8 cellular contexts compared by ENCODE assay signal in the genomic region with DNA sequence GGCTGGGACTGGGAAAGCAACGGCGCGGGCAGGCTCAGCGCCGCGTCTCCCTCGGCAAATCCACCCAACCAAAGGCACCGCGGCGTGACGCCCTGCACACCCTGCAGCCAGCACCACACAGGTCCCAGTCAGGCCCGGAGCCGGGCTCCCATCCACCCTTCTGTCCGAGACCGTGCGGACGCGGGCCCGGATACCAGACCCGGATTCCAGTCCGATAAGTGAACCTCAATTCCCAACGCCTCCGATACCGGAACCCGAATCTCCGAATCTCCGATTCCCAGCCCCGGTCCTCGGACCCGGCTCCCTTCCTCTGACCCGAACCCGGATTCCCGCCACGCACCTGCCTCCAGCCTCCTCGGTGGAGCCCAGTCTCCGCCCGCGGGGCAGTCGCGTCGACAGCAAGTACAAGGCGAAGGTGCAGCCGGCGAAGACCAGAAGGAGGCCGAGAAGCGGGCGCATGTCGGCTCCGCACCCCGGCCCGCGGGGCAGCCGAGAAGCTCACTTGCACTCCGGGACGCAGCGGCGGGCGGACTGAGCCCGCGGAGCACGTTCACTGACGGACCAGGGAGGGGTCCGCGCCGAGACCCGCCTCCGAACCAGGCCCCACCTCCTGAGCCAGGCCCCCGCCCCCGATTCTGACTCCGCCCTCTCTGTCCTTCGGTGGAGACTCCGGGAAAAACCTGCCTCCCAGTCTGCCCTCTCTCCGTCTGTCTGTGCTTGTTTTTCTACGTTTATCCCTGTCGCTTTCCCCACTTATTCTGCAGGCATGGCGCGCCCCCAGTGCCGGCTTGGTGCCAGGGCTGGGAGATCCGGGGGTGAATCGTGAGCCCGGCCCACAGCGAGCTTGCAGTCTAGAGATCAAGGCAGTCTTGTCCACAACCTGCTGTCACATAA. TPM values are rescaled to one million over a fixed set of nuclear protein-coding genes. Genes with fewer than 3 reads are reported as not detected.
DNase-seq lines count a peak whose midpoint lies in the region; ATAC-seq, FAIRE-seq and TF ChIP-seq lines count a peak whose summit lies in the region.

Gene TMEM41A (minus strand): TSS at position 533 of the 894 bp plus-strand sequence. CDS start 74 bp downstream, at position 459.

- H3K9ac ChIP-seq in H1 (replicated peaks in 1 of 4; ENCODE audit: extremely low read depth in 1 of 4, low read depth in 3 of 4, low read length in 3 of 4) (peak within 1 kb of the TSS; percentile 84 to 93 (median 85)), mesenchymal stem cell (ENCODE audit: low read length) (peak within 1 kb of the TSS; percentile 94)

- H3K4ac ChIP-seq in H1 (replicated peaks; ENCODE audit: insufficient read length, low read depth, low read length) = no peak within 1 kb of the TSS
- H3K4ac ChIP-seq in mesenchymal stem cell (ENCODE audit: low read depth in 1 of 2, low read length in 2 of 2) = peak within 1 kb of the TSS; percentile 45 to 66

- H3K79me1 ChIP-seq in H1 (ENCODE audit: low read depth, low read length) (peaks cover 3% of the 10 kb centered on the region; the same call in 1 of the 2 replicates), mesenchymal stem cell (replicated peaks; ENCODE audit: low read length, poor library complexity, severe bottlenecking) (peaks cover 25% of the 10 kb centered on the region)

- peak within 1 kb of the TSS; percentile 46 to 75 for H3K4me2 ChIP-seq in H1 (ENCODE audit: insufficient read depth in 1 of 2, low read depth in 2 of 2, low read length in 2 of 2)
- peak within 1 kb of the TSS; percentile 69 for H3K4me2 ChIP-seq in mesenchymal stem cell (ENCODE audit: low read length, poor library complexity, severe bottlenecking)

- intact Hi-C loops in Caco-2 (cut with micrococcal nuclease; ENCODE audit: unreplicated experiment) = loop anchor here (1.0 to 5.0 kb wide), 5 partner anchors 9 to 144 kb away; partner anchors contain the start of gene SENP2

- H3K79me2 ChIP-seq in H1 (ENCODE audit: control insufficient read depth in 1 of 2, insufficient read depth in 2 of 2, low read length in 2 of 2) = peaks cover 0 to 10% of the 10 kb centered on the region in 2 experiments; a peak in 2 of 4 replicates

- H3K4me3 Mint-ChIP-seq in Caco-2 (ENCODE audit: unreplicated experiment) = peak within 1 kb of the TSS; percentile 76

- H3K4me3 ChIP-seq in Caco-2 (ENCODE audit: low read depth, low read length) (peak within 1 kb of the TSS; percentile 90), H1 (ENCODE audit: extremely low read depth in 1 of 4, insufficient read depth in 2 of 4, low read depth in 3 of 4, low read length in 4 of 4) (peak within 1 kb of the TSS; percentile 90 to 98 (median 91)), mesenchymal stem cell (ENCODE audit: insufficient read depth in 1 of 2, low read depth in 1 of 2, low read length in 2 of 2) (peak within 1 kb of the TSS; percentile 91 to 93)

- TF ChIP-seq EP300 in H1 (IDR thresholded peaks at IDR 0.05; ENCODE audit: borderline replicate concordance in 1 of 2, low read depth in 2 of 2, low read length in 2 of 2) = peak in 1 of 2 experiments; percentile 78; a peak in 1 of 3 replicates

- peak; percentile 92 for ATAC-seq in GM21367 (IDR thresholded peaks at IDR 0.05; ENCODE audit: unreplicated experiment)

- H2BK120ac ChIP-seq in H1 (replicated peaks; ENCODE audit: low read depth, low read length) (no peak within 1 kb of the TSS), mesenchymal stem cell (ENCODE audit: low read depth, low read length) (no peak within 1 kb of the TSS)

- no TSS peak for BruUV-seq in Caco-2 (replicated peaks; lab: Mats Ljungman, UMichigan)

- DNase-seq in Caco-2 = peak; percentile 94 to 96
- DNase-seq in HT1080 (ENCODE audit: low read depth) = peak; percentile 92
- DNase-seq in NOMO-1 treated with dmso at 0.1 percent for 144 hours (lab: John Stamatoyannopoulos, UW; ENCODE audit: unreplicated experiment) = peak; percentile 97
- peak; percentile 79 to 90 (median 89) for DNase-seq in activated CD8-positive, alpha-beta memory T cell treated with anti-CD3 and anti-CD28 coated beads for 48 hours (ENCODE audit: low read depth in 2 of 3, low spot score in 2 of 3)
- DNase-seq in H1 (ENCODE audit: low read depth in 1 of 2, low spot score in 2 of 2) = peak; percentile 73 to 98
- peak; percentile 90 for DNase-seq in mesenchymal stem cell
- peak; percentile 75 for DNase-seq in stimulated activated CD8-positive, alpha-beta memory T cell treated with anti-CD3 and anti-CD28 coated beads, Interleukin-12 subunit alpha, Interleukin-12 subunit beta, amount 100 ng/mL, for 24 hours (ENCODE audit: extremely low read depth)

- H2AK5ac ChIP-seq in H1 (ENCODE audit: low read depth, low read length) = no peak within 1 kb of the TSS
- no peak within 1 kb of the TSS for H2AK5ac ChIP-seq in mesenchymal stem cell (ENCODE audit: low read length, severe bottlenecking)

- CTCF ChIA-PET in Caco-2 (lab: Charles Lee) (interaction anchor here (0.5 to 0.9 kb wide), 3 partner anchors 37 to 60 kb away, joined by 3 to 7 read pairs (median 5); no protein-coding TSS in a partner anchor), H1 (lab: Charles Lee; ENCODE audit: partially characterized antibody) (interaction anchor here (1.2 to 1.4 kb wide), 3 partner anchors 41 to 77 kb away, joined by 3 to 6 read pairs (median 3); no protein-coding TSS in a partner anchor)

- H2AFZ ChIP-seq in H1 (ENCODE audit: low read length) (peak within 1 kb of the TSS; percentile 82; the same call in 1 of the 2 replicates), mesenchymal stem cell (ENCODE audit: low read depth, low read length) (peak within 1 kb of the TSS; percentile 88)

- no peak within 1 kb of the TSS for H3K14ac ChIP-seq in H1 (ENCODE audit: insufficient read length)
- H3K14ac ChIP-seq in mesenchymal stem cell (ENCODE audit: low read length in 2 of 2) = no peak within 1 kb of the TSS

- H4K5ac ChIP-seq in H1 (ENCODE audit: insufficient read length, low read depth, low read length) = peak within 1 kb of the TSS; percentile 95

- POLR2A ChIA-PET in Caco-2 (lab: Charles Lee) (interaction anchor here (0.5 to 1.3 kb wide), 6 partner anchors 10 to 157 kb away, joined by 3 to 5 read pairs (median 3); partner anchors contain the start of gene SENP2), H1 (lab: Charles Lee; ENCODE audit: partially characterized antibody) (interaction anchor here (0.6 to 1.5 kb wide), 23 partner anchors 9 to 161 kb away, joined by 3 to 9 read pairs (median 4); partner anchors contain the start of gene SENP2)

- peak within 1 kb of the TSS; percentile 66 for H3K27ac ChIP-seq in H1 (ENCODE audit: low read depth, low read length)
- H3K27ac ChIP-seq in mesenchymal stem cell (ENCODE audit: low read length, poor library complexity, severe bottlenecking) = peak within 1 kb of the TSS; percentile 71

- H3K23me2 ChIP-seq in H1 (ENCODE audit: low read depth, low read length) = peaks cover 3% of the 10 kb centered on the region

- H4K8ac ChIP-seq in H1 (ENCODE audit: extremely low read depth, insufficient read depth, low read length) (peak within 1 kb of the TSS; percentile 97), mesenchymal stem cell (ENCODE audit: low read length) (peak within 1 kb of the TSS; percentile 63)

- peak; percentile 88 to 98 for TF ChIP-seq POLR2A in H1 (IDR thresholded peaks at IDR 0.05; ENCODE audit: control extremely low read depth in 1 of 2, low read depth in 2 of 2, low read length in 2 of 2)

- H3K9me3 Mint-ChIP-seq in Caco-2 (ENCODE audit: unreplicated experiment) = no peaks in the 10 kb centered on the region

- H3K36me3 ChIP-seq in Caco-2 (ENCODE audit: control insufficient read depth, insufficient read depth, low read length) = peaks cover 4% of the 10 kb centered on the region
- peaks cover 0 to 26% (median 13%) of the 10 kb centered on the region in 4 experiments; a peak in 6 of 8 replicates for H3K36me3 ChIP-seq in H1 (ENCODE audit: control insufficient read depth in 2 of 4, insufficient read depth in 4 of 4, low read length in 3 of 4)
- peaks cover 23 to 30% of the 10 kb centered on the region in 2 experiments for H3K36me3 ChIP-seq in mesenchymal stem cell (ENCODE audit: control insufficient read depth in 1 of 2, insufficient read depth in 2 of 2, low read depth in 1 of 2, low read length in 2 of 2)

- H3K23ac ChIP-seq in H1 (ENCODE audit: insufficient read length) (no peak within 1 kb of the TSS), mesenchymal stem cell (ENCODE audit: low read length in 2 of 2) (peak within 1 kb of the TSS in 1 of 2 experiments; percentile 96)

- peak within 1 kb of the TSS; percentile 71 for H3K27ac Mint-ChIP-seq in Caco-2 (ENCODE audit: unreplicated experiment)

- 3% methylated on average over 65 of the region's 82 CpGs; no CpG with 5 or more reads in 1 of the 2 experiments for WGBS in H1 (ENCODE audit: extremely low coverage in 1 of 2, insufficient coverage in 1 of 2, insufficient read length in 1 of 2, insufficient replicate concordance in 2 of 2, low coverage in 1 of 2, low lambda C conversion rate in 2 of 2, missing lambda C conversion rate in 1 of 2), 2 experiments
- WGBS in mesenchymal stem cell = under 1% methylated on average over 82 of the region's 82 CpGs

- H3K27me3 ChIP-seq in Caco-2 (replicated peaks; ENCODE audit: control insufficient read depth, insufficient read depth, low read length) (no peaks in the 10 kb centered on the region), H1 (replicated peaks in 1 of 4; ENCODE audit: control insufficient read depth in 3 of 4, extremely low read depth in 1 of 4, insufficient read depth in 3 of 4, low read length in 3 of 4) (no peaks in the 10 kb centered on the region), mesenchymal stem cell (ENCODE audit: control insufficient read depth in 1 of 2, insufficient read depth in 1 of 2, low read length in 2 of 2) (peaks cover 3 to 7% of the 10 kb centered on the region in 2 experiments)

- H3K4me1 ChIP-seq in Caco-2 = peaks cover 14% of the 10 kb centered on the region
- no peaks in the 10 kb centered on the region for H3K4me1 ChIP-seq in H1 (replicated peaks in 1 of 4; ENCODE audit: control insufficient read depth in 3 of 4, insufficient read depth in 4 of 4, low read length in 3 of 4)
- H3K4me1 ChIP-seq in mesenchymal stem cell (ENCODE audit: control insufficient read depth, insufficient read depth, low read depth, low read length) = peaks cover 4% of the 10 kb centered on the region

- H3K56ac ChIP-seq in H1 (replicated peaks; ENCODE audit: insufficient read length, low read depth, low read length) = peak within 1 kb of the TSS; percentile 61

- H3K36me3 Mint-ChIP-seq in Caco-2 (ENCODE audit: insufficient read depth, unreplicated experiment) = peaks cover 35% of the 10 kb centered on the region

- H2BK12ac ChIP-seq in H1 (ENCODE audit: low read depth, low read length) = no peak within 1 kb of the TSS; the same call in 1 of the 2 replicates
- peak within 1 kb of the TSS in 1 of 2 experiments; percentile 67 for H2BK12ac ChIP-seq in mesenchymal stem cell (ENCODE audit: low read length in 2 of 2)

- FAIRE-seq in H1 (lab: Jason Lieb, UNC) = no peak

- H2BK20ac ChIP-seq in H1 (ENCODE audit: low read length) = no peak within 1 kb of the TSS

- no peaks in the 10 kb centered on the region for H3K4me1 Mint-ChIP-seq in Caco-2 (ENCODE audit: low read depth, unreplicated experiment)

- no peaks in the 10 kb centered on the region for H3K27me3 Mint-ChIP-seq in Caco-2 (ENCODE audit: insufficient read depth, unreplicated experiment)

- no peak within 1 kb of the TSS; the same call in 1 of the 2 replicates for H3K18ac ChIP-seq in H1 (ENCODE audit: extremely low read depth, low read length)
- peak within 1 kb of the TSS; percentile 28 to 92 for H3K18ac ChIP-seq in mesenchymal stem cell (ENCODE audit: low read depth in 1 of 2, low read length in 2 of 2)

- peaks cover 5% of the 10 kb centered on the region in 2 experiments for H4K20me1 ChIP-seq in H1 (replicated peaks in 1 of 2; ENCODE audit: control insufficient read depth in 1 of 2, insufficient read depth in 2 of 2, low read length in 2 of 2)

- TF ChIP-seq CTCF in Caco-2 (IDR thresholded peaks at IDR 0.05; ENCODE audit: insufficient read depth in 1 of 2, low read depth in 1 of 2, low read length in 1 of 2, severe bottlenecking in 1 of 2, unreplicated experiment in 1 of 2) (no peak), H1 (IDR thresholded peaks at IDR 0.05; ENCODE audit: control extremely low read depth in 1 of 3, insufficient read depth in 1 of 3, low read depth in 1 of 3, low read length in 3 of 3) (peak in 2 of 3 experiments; percentile 22 to 24; a peak in 2 of 4 replicates)

- H4K91ac ChIP-seq in H1 (replicated peaks; ENCODE audit: insufficient read length, low read length) = no peak within 1 kb of the TSS
- peak within 1 kb of the TSS; percentile 52 for H4K91ac ChIP-seq in mesenchymal stem cell (ENCODE audit: low read length)

- H3K9me3 ChIP-seq in Caco-2 (no peaks in the 10 kb centered on the region), H1 (ENCODE audit: insufficient read depth in 2 of 2, low read depth in 1 of 2, low read length in 1 of 2) (no peaks in the 10 kb centered on the region), mesenchymal stem cell (ENCODE audit: control insufficient read depth, low read length) (no peaks in the 10 kb centered on the region)

- TF ChIP-seq RAD21 in H1 (IDR thresholded peaks at IDR 0.05 in 1 of 2, conservative IDR thresholded peaks at IDR 0.05 in 1 of 2; ENCODE audit: low read depth in 2 of 2, low read length in 2 of 2) = peak; percentile 9 to 36; a peak in 3 of 4 replicates

- H2BK15ac ChIP-seq in H1 (ENCODE audit: low read length) (no peak within 1 kb of the TSS), mesenchymal stem cell (ENCODE audit: low read depth, poor library complexity, severe bottlenecking) (peak within 1 kb of the TSS; percentile 55)

- H2BK5ac ChIP-seq in H1 (ENCODE audit: low read depth, low read length) = peak within 1 kb of the TSS; percentile 89; the same call in 1 of the 2 replicates
- peak within 1 kb of the TSS; percentile 79 for H2BK5ac ChIP-seq in mesenchymal stem cell (ENCODE audit: low read depth, low read length, poor library complexity, severe bottlenecking)

RNA-seq across cellular contexts. Expression of gene TMEM41A, which starts in this region (rescaled TPM):
- 39.0 and 39.4 TPM in 2 replicates for total RNA-seq in Caco-2 (2022)
- 20.0 and 23.9 TPM in 2 replicates for total RNA-seq in HT1080 (2014; rRNA removed; shearing (Covaris generic))
- polyA plus RNA-seq in HT1080 (2015; cell fraction: cytosol; rRNA removed) = 28.9 and 29.7 TPM in 2 replicates
- polyA plus RNA-seq in HT1080 (2015; cell fraction: nucleus; rRNA removed) = 16.3 and 18.5 TPM in 2 replicates
- 13.5 and 14.1 TPM in 2 replicates for total RNA-seq in H1 (2021; fragmentation: NEBNext Ultra II Directional; extraction: Animal tissue kit (Norgen Biotek cat#: 25700))
- polyA plus RNA-seq in H1 (2011; rRNA removed) = 17.5 and 20.1 TPM in 2 replicates
- 13.7 TPM for polyA plus RNA-seq in H1 (2011; cell fraction: cytosol; rRNA removed)
- polyA plus RNA-seq in H1 (2011; cell fraction: nucleus; rRNA removed) = 13.5 TPM
- 9.9 to 11.5 TPM (median 10.2 TPM) in 4 replicates for polyA plus RNA-seq in H1 (2012, experiment 1 of 2)
- 7.0 TPM for polyA plus RNA-seq in H1 (2012, experiment 2 of 2)
- polyA plus RNA-seq in H1 (2013, experiment 1 of 2) = 16.9 TPM
- 19.5 TPM for polyA plus RNA-seq in H1 (2013, experiment 2 of 2)
- 22.0 and 26.3 TPM in 2 replicates for polyA minus RNA-seq in H1 (2011; rRNA and poly(A)+ RNA removed)
- polyA minus RNA-seq in H1 (2011; cell fraction: cytosol; rRNA and poly(A)+ RNA removed) = 7.7 TPM
- polyA minus RNA-seq in H1 (2011; cell fraction: nucleus; rRNA and poly(A)+ RNA removed) = 25.1 TPM
- 16.1 TPM for polyA plus RNA-seq in mesenchymal stem cell (2013, experiment 1 of 2)
- 16.4 TPM for polyA plus RNA-seq in mesenchymal stem cell (2013, experiment 2 of 2)

Comparison
In these comparisons a context has a peak if more than half of its experiments do, and no peak if none do; other contexts are left out.
1. Peak in every context shown above with its lines: DNase-seq, ATAC-seq, H3K4me3 ChIP-seq and H3K27ac ChIP-seq.
2. CTCF ChIP-seq: peak in H1 (2 of 3); none in Caco-2 (0 of 2).